In genomic region chr9:130498298-130498917, GRCh38 we compare ENCODE assay signal across 10 cellular contexts. TPM values are rescaled to one million over a fixed set of nuclear protein-coding genes. Genes with fewer than 3 reads are reported as not detected.
DNase-seq lines count a peak whose midpoint lies in the region; ATAC-seq and TF ChIP-seq lines count a peak whose summit lies in the region.
"Had no signal": no experiment of that assay in that cellular context is flagged by ENCODE, and none has a peak within 500 bp of the region (broad histone marks: within the 10 kb centered on the region; RNA-seq: fewer than 3 reads in every experiment).

No MANE protein-coding gene starts in this region.

- no peak for TF ChIP-seq EP300 in gastroesophageal sphincter (IDR thresholded peaks at IDR 0.05)

- H3K9ac ChIP-seq in PC-3 (ENCODE audit: low read length): no peak overlapping the region

- TF ChIP-seq POLR2A in erythroblast (IDR thresholded peaks at IDR 0.05; ENCODE audit: low read length) (no peak), gastroesophageal sphincter (IDR thresholded peaks at IDR 0.05) (no peak)

- no peaks in the 10 kb centered on the region for H3K36me3 ChIP-seq in A673 (ENCODE audit: insufficient read depth, low read length, poor library complexity, severe bottlenecking)
- H3K36me3 ChIP-seq in PC-3 (ENCODE audit: low read depth, low read length): no peaks in the 10 kb centered on the region
- peaks cover 0 to 79% of the 10 kb centered on the region in 2 donors for H3K36me3 ChIP-seq in gastroesophageal sphincter
- peaks cover 2 to 4% of the 10 kb centered on the region in 2 donors for H3K36me3 ChIP-seq in aorta (ENCODE audit: control insufficient read depth in 1 of 2, insufficient read depth in 2 of 2, low read length in 1 of 2)

- no peak overlapping the region for H3K4me2 ChIP-seq in PC-3 (ENCODE audit: low read length)

- H4K20me1 ChIP-seq in PC-3 (ENCODE audit: low read length): no peaks in the 10 kb centered on the region

- H3K27ac ChIP-seq in A673 (ENCODE audit: low read depth, low read length, poor library complexity, severe bottlenecking): no peak overlapping the region
- no peak overlapping the region for H3K27ac ChIP-seq in PC-3 (ENCODE audit: low read length)
- H3K27ac ChIP-seq in gastroesophageal sphincter: no peak overlapping the region
- H3K27ac ChIP-seq in aorta (ENCODE audit: low read depth in 1 of 2, low read length in 2 of 2): no peak overlapping the region

- CTCF ChIA-PET in A673 (lab: Charles Lee) (no interaction called here), PC-3 (lab: Charles Lee) (no interaction called here)

- intact Hi-C loops in A673 (cut with micrococcal nuclease; ENCODE audit: unreplicated experiment) (no loop called here), PC-3 (cut with micrococcal nuclease) (no loop called here), aorta (cut with DNase I) (no loop called here)

- TF ChIP-seq CTCF in A673 (conservative IDR thresholded peaks at IDR 0.05; ENCODE audit: low read depth, low read length): no peak
- TF ChIP-seq CTCF in PC-3 (conservative IDR thresholded peaks at IDR 0.05; ENCODE audit: low read depth, low read length): no peak
- TF ChIP-seq CTCF in gastroesophageal sphincter (IDR thresholded peaks at IDR 0.05): no peak

- DNase-seq in A673 (ENCODE audit: low spot score) (peak; percentile 63), DMS153 (lab: John Stamatoyannopoulos, UW) (peak; percentile 63), NCI-H510A treated with DMSO at 0.1 percent for 48 hours (lab: John Stamatoyannopoulos, UW) (peak; percentile 47), erythroblast (lab: John Stamatoyannopoulos, UW) (peak; percentile 47 to 52), PC-3 (no peak), aorta (no peak)
- DNase-seq: activated naive CD8-positive, alpha-beta T cell treated with anti-CD3 and anti-CD28 coated beads for 36 hours; central memory CD4-positive, alpha-beta T cell; NCI-H1436 had no signal

- no peaks in the 10 kb centered on the region for H3K79me2 ChIP-seq in PC-3 (ENCODE audit: low read length)

- POLR2A ChIA-PET in A673 (lab: Charles Lee; ENCODE audit: low non-redundant PET) (no interaction called here), PC-3 (lab: Charles Lee; ENCODE audit: unreplicated experiment) (no interaction called here)

- H3F3A ChIP-seq in PC-3 (ENCODE audit: low read length, unreplicated experiment): no peaks in the 10 kb centered on the region

- H3K4me1 ChIP-seq in A673 (ENCODE audit: insufficient read depth, low read length, poor library complexity, severe bottlenecking) (no peaks in the 10 kb centered on the region), PC-3 (ENCODE audit: insufficient read depth, low read length) (peaks cover 16% of the 10 kb centered on the region), gastroesophageal sphincter (no peaks in the 10 kb centered on the region), aorta (ENCODE audit: control insufficient read depth in 1 of 2, insufficient read depth in 2 of 2, low read length in 2 of 2) (no peaks in the 10 kb centered on the region)

- 73 to 100% methylated on average over 2 of the region's 7 CpGs for WGBS in gastroesophageal sphincter (ENCODE audit: low coverage in 1 of 2), 2 donors
- 87 to 90% methylated on average over 7 of the region's 7 CpGs for WGBS in aorta, 2 donors

- H3K4me3 ChIP-seq in A673 (ENCODE audit: low read depth, low read length, poor library complexity, severe bottlenecking): no peak overlapping the region
- H3K4me3 ChIP-seq in PC-3 (ENCODE audit: low read length): no peak overlapping the region
- H3K4me3 ChIP-seq in gastroesophageal sphincter: no peak overlapping the region
- no peak overlapping the region for H3K4me3 ChIP-seq in aorta (ENCODE audit: low read length in 2 of 2)

- BruUV-seq in A673 (replicated peaks; lab: Mats Ljungman, UMichigan) (no TSS peak), PC-3 (replicated peaks; lab: Mats Ljungman, UMichigan) (no TSS peak)

- H3K9me2 ChIP-seq in PC-3 (replicated peaks; ENCODE audit: low read length): no peaks in the 10 kb centered on the region

- ATAC-seq in PC-3: no peak
- no peak for ATAC-seq in gastroesophageal sphincter
- no peak for ATAC-seq in aorta (ENCODE audit: low FRiP score)

- peaks cover 5% of the 10 kb centered on the region for H3K9me3 ChIP-seq in A673 (ENCODE audit: low read depth, low read length, poor library complexity, severe bottlenecking)
- H3K9me3 ChIP-seq in PC-3 (ENCODE audit: low read length): no peaks in the 10 kb centered on the region
- peaks cover 0 to 12% (median 0%) of the 10 kb centered on the region in 3 donors for H3K9me3 ChIP-seq in gastroesophageal sphincter
- peaks cover 2% of the 10 kb centered on the region for H3K9me3 ChIP-seq in aorta (ENCODE audit: control insufficient read depth, low read length)

- H2AFZ ChIP-seq in PC-3 (ENCODE audit: low read length): no peak overlapping the region

- no peaks in the 10 kb centered on the region for H3K27me3 ChIP-seq in A673 (replicated peaks; ENCODE audit: insufficient read depth, low read depth, low read length, poor library complexity)
- H3K27me3 ChIP-seq in PC-3 (ENCODE audit: low read length): no peaks in the 10 kb centered on the region
- no peaks in the 10 kb centered on the region for H3K27me3 ChIP-seq in gastroesophageal sphincter
- H3K27me3 ChIP-seq in aorta (ENCODE audit: control insufficient read depth in 1 of 2, insufficient read depth in 2 of 2, low read length in 1 of 2): no peaks in the 10 kb centered on the region

RNA-seq across cellular contexts. Expression of gene ASS1, which starts 53.6 kb away (rescaled TPM):
- total RNA-seq in A673 (2021) (5.8 and 14.4 TPM in 2 replicates), PC-3 (2014; rRNA removed) (74.1 and 83.0 TPM in 2 replicates), gastroesophageal sphincter (100 to 1,000 TPM in 1 of 4 donors, 10 to 100 TPM in 3; 46.7 to 131 (median 94.4) TPM), aorta (10 to 100 TPM; 52.0 to 99.0 TPM)
- polyA plus RNA-seq in aorta: 10 to 100 TPM; 76.1 to 81.0 TPM

Comparison
In these comparisons a context has a peak if more than half of its experiments do, and no peak if none do; other contexts are left out.
1. DNase-seq: peak in A673 (single experiment), DMS153 (single experiment), NCI-H510A treated with DMSO at 0.1 percent for 48 hours (single experiment) and erythroblast (2 of 2); none in PC-3 (single experiment) and aorta (0 of 2).